ENCODE assay signal across 17 cellular contexts in the genomic region with DNA sequence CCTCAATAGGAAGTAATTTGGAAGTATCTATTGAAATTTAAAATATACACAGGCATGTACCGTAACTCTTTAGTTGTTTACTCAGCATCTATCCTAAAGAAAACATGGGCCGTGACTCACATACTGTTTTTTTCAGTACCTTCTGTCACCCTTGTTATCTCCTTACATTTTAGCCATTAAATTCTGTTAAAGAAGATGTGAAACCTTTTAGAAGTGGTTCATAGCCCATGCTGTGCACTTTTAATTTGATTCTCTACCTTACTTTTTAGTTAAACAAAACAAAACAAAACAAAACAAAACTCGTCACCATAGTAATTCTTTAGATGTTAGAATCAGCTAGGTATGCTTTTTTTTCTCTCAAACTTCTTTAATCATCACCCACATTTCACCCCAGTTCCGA.
DNase-seq lines count a peak whose midpoint lies in the region; ATAC-seq and TF ChIP-seq lines count a peak whose summit lies in the region.
"Had no signal": no experiment of that assay in that cellular context is flagged by ENCODE, and none has a peak within 500 bp of the region (broad histone marks: within the 10 kb centered on the region; RNA-seq: fewer than 3 reads in every experiment).

No MANE protein-coding gene starts in this region.

- no peak for ATAC-seq in CD4-positive, CD25-positive, alpha-beta regulatory T cell (ENCODE audit: low read depth in 2 of 2)
- no peak for ATAC-seq in activated CD4-positive, alpha-beta T cell treated with anti-CD3 and anti-CD28 coated beads for 36 hours
- ATAC-seq: activated T-cell treated with anti-CD3 and anti-CD28 coated beads, Interleukin-2, amount 50 U/mL, for 4 hours; effector memory CD8-positive, alpha-beta T cell; mucosa of descending colon had no signal

- no peaks in the 10 kb centered on the region for H4K20me1 ChIP-seq in mammary epithelial cell (ENCODE audit: insufficient read depth, low read length)

- peaks cover 5 to 38% (median 31%) of the 10 kb centered on the region in 4 donors for H3K4me1 Mint-ChIP-seq in CD4-positive, CD25-positive, alpha-beta regulatory T cell
- H3K4me1 Mint-ChIP-seq in activated CD4-positive, alpha-beta T cell treated with anti-CD3 and anti-CD28 coated beads for 36 hours: peaks cover 11% of the 10 kb centered on the region

- peaks cover 59% of the 10 kb centered on the region for H3K79me2 ChIP-seq in mammary epithelial cell (ENCODE audit: insufficient read depth, low read length)

- no peak overlapping the region for H2AFZ ChIP-seq in mammary epithelial cell (ENCODE audit: low read depth, low read length)
- H2AFZ ChIP-seq in mesenchymal stem cell (ENCODE audit: low read depth, low read length): no peak overlapping the region

- BruUV-seq in mammary epithelial cell (replicated peaks; lab: Mats Ljungman, UMichigan): no TSS peak

- H2AK5ac ChIP-seq in mesenchymal stem cell (ENCODE audit: low read length, severe bottlenecking): peak overlapping the region; percentile 11

- H3K36me3 ChIP-seq in CD4-positive, CD25-positive, alpha-beta regulatory T cell (ENCODE audit: control insufficient read depth, insufficient read depth, low read length): no peaks in the 10 kb centered on the region
- H3K36me3 ChIP-seq in HUES64 (ENCODE audit: insufficient read depth, low read length): no peaks in the 10 kb centered on the region
- H3K36me3 ChIP-seq in mammary epithelial cell (ENCODE audit: insufficient read depth, low read length): no peaks in the 10 kb centered on the region
- no peaks in the 10 kb centered on the region for H3K36me3 ChIP-seq in mesenchymal stem cell (ENCODE audit: control insufficient read depth in 1 of 2, insufficient read depth in 2 of 2, low read depth in 1 of 2, low read length in 2 of 2)

- DNase-seq in CD4-positive, CD25-positive, alpha-beta regulatory T cell: peak in 1 of 3 donors; percentile 20
- no peak for DNase-seq in mammary epithelial cell
- DNase-seq in mesenchymal stem cell: peak; percentile 33
- DNase-seq in HuH-7 (ENCODE audit: low spot score): no peak
- no peak for DNase-seq in amniotic stem cell (lab: John Stamatoyannopoulos, UW)
- no peak for DNase-seq in activated CD4-positive, alpha-beta T cell treated with anti-CD3 and anti-CD28 coated beads for 36 hours
- DNase-seq in NCI-H1436 treated with DMSO at 0.1 percent for 48 hours (lab: John Stamatoyannopoulos, UW): no peak
- DNase-seq: activated CD4-positive, alpha-beta memory T cell treated with anti-CD3 and anti-CD28 coated beads, Interleukin-2, amount 10 ng/mL, durations not matched to agents 7 days and 5 days; activated T-cell treated with anti-CD3 and anti-CD28 coated beads, Interleukin-2, amount 50 U/mL, for 4 hours; effector memory CD8-positive, alpha-beta T cell; left cardiac atrium; mucosa of descending colon; NCI-H146; NCI-H526; occipital lobe had no signal

- H3K4me1 ChIP-seq in CD4-positive, CD25-positive, alpha-beta regulatory T cell (ENCODE audit: control insufficient read depth, insufficient read depth, low read length, poor library complexity, severe bottlenecking): peaks cover 10% of the 10 kb centered on the region
- H3K4me1 ChIP-seq in HUES64 (ENCODE audit: insufficient read depth, low read length) (peaks cover 24% of the 10 kb centered on the region), mammary epithelial cell (ENCODE audit: insufficient read depth, low read length) (peaks cover 22% of the 10 kb centered on the region), mesenchymal stem cell (ENCODE audit: control insufficient read depth, insufficient read depth, low read depth, low read length) (peaks cover 6% of the 10 kb centered on the region)

- H3K9me3 ChIP-seq in CD4-positive, CD25-positive, alpha-beta regulatory T cell (ENCODE audit: control insufficient read depth in 2 of 2, low read length in 2 of 2): no peaks in the 10 kb centered on the region
- H3K9me3 ChIP-seq in HUES64 (ENCODE audit: insufficient read depth, low read depth, low read length) (no peaks in the 10 kb centered on the region), mammary epithelial cell (replicated peaks; ENCODE audit: insufficient read depth, low read length) (no peaks in the 10 kb centered on the region), mesenchymal stem cell (ENCODE audit: control insufficient read depth, low read length) (no peaks in the 10 kb centered on the region)
- H3K9me3 ChIP-seq: mucosa of descending colon had no signal

- peak overlapping the region; percentile 53 for H3K27ac ChIP-seq in CD4-positive, CD25-positive, alpha-beta regulatory T cell (ENCODE audit: insufficient read depth, low read length, poor library complexity, severe bottlenecking)
- H3K27ac ChIP-seq in HUES64 (ENCODE audit: low read depth, low read length) (peak overlapping the region; percentile 18; the same call in 1 of the 2 replicates), mammary epithelial cell (ENCODE audit: insufficient read depth, low read depth, low read length) (no peak overlapping the region), mesenchymal stem cell (ENCODE audit: low read length, poor library complexity, severe bottlenecking) (no peak overlapping the region)

- no peak overlapping the region for H3K4ac ChIP-seq in mesenchymal stem cell (ENCODE audit: low read depth in 1 of 2, low read length in 2 of 2)

- no peak overlapping the region for H3K18ac ChIP-seq in mesenchymal stem cell (ENCODE audit: low read depth in 1 of 2, low read length in 2 of 2)

- H3K9ac ChIP-seq in HUES64 (ENCODE audit: low read depth, low read length) (no peak overlapping the region), mammary epithelial cell (ENCODE audit: insufficient read depth, low read length) (no peak overlapping the region), mesenchymal stem cell (ENCODE audit: low read length) (peak overlapping the region; percentile 79)

- no peak overlapping the region for H2BK15ac ChIP-seq in mesenchymal stem cell (ENCODE audit: low read depth, poor library complexity, severe bottlenecking)

- intact Hi-C loops in mammary epithelial cell (cut with micrococcal nuclease): no loop called here
- intact Hi-C loops in activated CD4-positive, alpha-beta T cell treated with anti-CD3 and anti-CD28 coated beads for 36 hours (cut with DNase I, micrococcal nuclease): no loop called here

- no peak overlapping the region for H3K23ac ChIP-seq in mesenchymal stem cell (ENCODE audit: low read length in 2 of 2)

- H2BK5ac ChIP-seq in mesenchymal stem cell (ENCODE audit: low read depth, low read length, poor library complexity, severe bottlenecking): no peak overlapping the region

- H3K36me3 Mint-ChIP-seq in CD4-positive, CD25-positive, alpha-beta regulatory T cell: peaks cover 4% of the 10 kb centered on the region
- H3K36me3 Mint-ChIP-seq in activated CD4-positive, alpha-beta T cell treated with anti-CD3 and anti-CD28 coated beads for 36 hours (ENCODE audit: low read depth): peaks cover 14% of the 10 kb centered on the region

- H3K27ac Mint-ChIP-seq in CD4-positive, CD25-positive, alpha-beta regulatory T cell: peak overlapping the region; percentile 17 to 79 (median 76)
- H3K27ac Mint-ChIP-seq in activated CD4-positive, alpha-beta T cell treated with anti-CD3 and anti-CD28 coated beads for 36 hours: no peak overlapping the region
- H3K27ac Mint-ChIP-seq: activated CD4-positive, alpha-beta memory T cell treated with anti-CD3 and anti-CD28 coated beads, Interleukin-2, amount 10 ng/mL, durations not matched to agents 7 days and 5 days; activated naive CD4-positive, alpha-beta T cell treated with anti-CD3 and anti-CD28 coated beads, Interleukin-2, amount 50 U/mL, for 24 hours had no signal

- H4K91ac ChIP-seq in mesenchymal stem cell (ENCODE audit: low read length): no peak overlapping the region

- dilution Hi-C loops in mammary epithelial cell (cut with HindIII; ENCODE audit: low sequenced_read_pairs): no loop called here

- no peak overlapping the region for H3K14ac ChIP-seq in mesenchymal stem cell (ENCODE audit: low read length in 2 of 2)

- no peak for TF ChIP-seq CTCF in mammary epithelial cell (conservative IDR thresholded peaks at IDR 0.05 in 1 of 2, IDR thresholded peaks at IDR 0.05 in 1 of 2; ENCODE audit: extremely low read depth in 1 of 2, insufficient read depth in 1 of 2, low read depth in 1 of 2, low read length in 2 of 2)

- H3K4me3 ChIP-seq in CD4-positive, CD25-positive, alpha-beta regulatory T cell (ENCODE audit: low read depth, low read length): peak overlapping the region; percentile 27
- H3K4me3 ChIP-seq in HUES64 (ENCODE audit: low read length) (no peak overlapping the region), mammary epithelial cell (replicated peaks in 1 of 3; ENCODE audit: insufficient read depth in 1 of 3, low read depth in 2 of 3, low read length in 3 of 3) (no peak overlapping the region), mesenchymal stem cell (ENCODE audit: insufficient read depth in 1 of 2, low read depth in 1 of 2, low read length in 2 of 2) (no peak overlapping the region)
- H3K4me3 ChIP-seq: mucosa of descending colon had no signal

- H2BK12ac ChIP-seq in mesenchymal stem cell (ENCODE audit: low read length in 2 of 2): no peak overlapping the region

- in situ Hi-C loops in mammary epithelial cell (cut with MboI; ENCODE audit: low sequenced_read_pairs in 2 of 2): no loop called here

- no peaks in the 10 kb centered on the region for H3K27me3 Mint-ChIP-seq in CD4-positive, CD25-positive, alpha-beta regulatory T cell
- no peaks in the 10 kb centered on the region for H3K27me3 Mint-ChIP-seq in activated CD4-positive, alpha-beta T cell treated with anti-CD3 and anti-CD28 coated beads for 36 hours
- H3K27me3 Mint-ChIP-seq: activated CD4-positive, alpha-beta memory T cell treated with anti-CD3 and anti-CD28 coated beads, Interleukin-2, amount 10 ng/mL, durations not matched to agents 7 days and 5 days; activated naive CD4-positive, alpha-beta T cell treated with anti-CD3 and anti-CD28 coated beads, Interleukin-2, amount 50 U/mL, for 24 hours; effector memory CD8-positive, alpha-beta T cell had no signal

- H3K79me1 ChIP-seq in mesenchymal stem cell (replicated peaks; ENCODE audit: low read length, poor library complexity, severe bottlenecking): peaks cover 13% of the 10 kb centered on the region

- H3K4me3 Mint-ChIP-seq in CD4-positive, CD25-positive, alpha-beta regulatory T cell: peak overlapping the region in 2 of 4 donors; percentile 3 to 26
- H3K4me3 Mint-ChIP-seq in activated CD4-positive, alpha-beta T cell treated with anti-CD3 and anti-CD28 coated beads for 36 hours: no peak overlapping the region
- H3K4me3 Mint-ChIP-seq: activated CD4-positive, alpha-beta memory T cell treated with anti-CD3 and anti-CD28 coated beads, Interleukin-2, amount 10 ng/mL, durations not matched to agents 7 days and 5 days; activated naive CD4-positive, alpha-beta T cell treated with anti-CD3 and anti-CD28 coated beads, Interleukin-2, amount 50 U/mL, for 24 hours; activated T-cell treated with anti-CD3 and anti-CD28 coated beads, Interleukin-2, amount 50 U/mL, for 4 hours; effector memory CD8-positive, alpha-beta T cell had no signal

- H4K8ac ChIP-seq in mesenchymal stem cell (ENCODE audit: low read length): no peak overlapping the region

- H2BK120ac ChIP-seq in mesenchymal stem cell (ENCODE audit: low read depth, low read length): no peak overlapping the region

- H3K9me3 Mint-ChIP-seq in CD4-positive, CD25-positive, alpha-beta regulatory T cell: peaks cover 0 to 2% (median 0%) of the 10 kb centered on the region in 7 donors
- H3K9me3 Mint-ChIP-seq in activated CD4-positive, alpha-beta T cell treated with anti-CD3 and anti-CD28 coated beads for 36 hours (ENCODE audit: low read depth): peaks cover 2% of the 10 kb centered on the region
- H3K9me3 Mint-ChIP-seq: activated CD4-positive, alpha-beta memory T cell treated with anti-CD3 and anti-CD28 coated beads, Interleukin-2, amount 10 ng/mL, durations not matched to agents 7 days and 5 days; activated naive CD4-positive, alpha-beta T cell treated with anti-CD3 and anti-CD28 coated beads, Interleukin-2, amount 50 U/mL, for 24 hours; activated T-cell treated with anti-CD3 and anti-CD28 coated beads, Interleukin-2, amount 50 U/mL, for 4 hours; effector memory CD8-positive, alpha-beta T cell had no signal

- H3K4me2 ChIP-seq in mammary epithelial cell (ENCODE audit: insufficient read depth, low read depth, low read length): peak overlapping the region; percentile 4
- no peak overlapping the region for H3K4me2 ChIP-seq in mesenchymal stem cell (ENCODE audit: low read length, poor library complexity, severe bottlenecking)

- no peaks in the 10 kb centered on the region for H3K27me3 ChIP-seq in CD4-positive, CD25-positive, alpha-beta regulatory T cell (ENCODE audit: control insufficient read depth, insufficient read depth, low read length)
- no peaks in the 10 kb centered on the region for H3K27me3 ChIP-seq in HUES64 (ENCODE audit: insufficient read depth, low read length)
- H3K27me3 ChIP-seq in mammary epithelial cell (ENCODE audit: insufficient read depth, low read length): no peaks in the 10 kb centered on the region
- no peaks in the 10 kb centered on the region for H3K27me3 ChIP-seq in mesenchymal stem cell (ENCODE audit: control insufficient read depth in 1 of 2, insufficient read depth in 1 of 2, low read length in 2 of 2)

- CTCF ChIA-PET in mammary epithelial cell (lab: Charles Lee; ENCODE audit: low non-redundant PET): no interaction called here
- CTCF ChIA-PET in activated CD4-positive, alpha-beta T cell treated with anti-CD3 and anti-CD28 coated beads for 36 hours (lab: Charles Lee): no interaction called here

- POLR2A ChIA-PET in activated CD4-positive, alpha-beta T cell treated with anti-CD3 and anti-CD28 coated beads for 36 hours (lab: Charles Lee): interaction anchor here (0.7 kb wide), 1 partner anchor 292 kb away, joined by 3 read pairs; no protein-coding TSS in a partner anchor

- 96% methylated on average over 4 of the region's 4 CpGs for WGBS in HUES64
- 64% methylated on average over 4 of the region's 4 CpGs for WGBS in mammary epithelial cell (ENCODE audit: low coverage, missing lambda C conversion rate)
- 46% methylated on average over 4 of the region's 4 CpGs for WGBS in mesenchymal stem cell

Comparison
In these comparisons a context has a peak if more than half of its experiments do, and no peak if none do; other contexts are left out.
1. H3K27ac ChIP-seq: peak in CD4-positive, CD25-positive, alpha-beta regulatory T cell (single experiment) and HUES64 (single experiment); none in mammary epithelial cell (single experiment) and mesenchymal stem cell (single experiment).